ENCODE assay signal across 12 cellular contexts in genomic region chr1:228003461-228004330, GRCh38. TPM values are rescaled to one million over a fixed set of nuclear protein-coding genes. Genes with fewer than 3 reads are reported as not detected.
"Had no signal": no experiment of that assay in that cellular context is flagged by ENCODE, and none has a peak within 500 bp of the region (broad histone marks: within the 10 kb centered on the region; RNA-seq: fewer than 3 reads in every experiment).

No MANE protein-coding gene starts in this region.

- H3K9me3 Mint-ChIP-seq: activated naive CD8-positive, alpha-beta T cell treated with anti-CD3 and anti-CD28 coated beads, Interleukin-2, amount 50 U/mL, for 24 hours had no signal

- H3K27me3 ChIP-seq: ovary had no signal

- H3K4me3 Mint-ChIP-seq: activated naive CD8-positive, alpha-beta T cell treated with anti-CD3 and anti-CD28 coated beads, Interleukin-2, amount 50 U/mL, for 24 hours had no signal

- H3K27ac Mint-ChIP-seq: activated naive CD8-positive, alpha-beta T cell treated with anti-CD3 and anti-CD28 coated beads, Interleukin-2, amount 50 U/mL, for 24 hours; nephron progenitor cell had no signal

- H3K36me3 ChIP-seq: ascending aorta, esophagus muscularis mucosa, ovary, thyroid gland, uterus had no signal

- DNase-seq: activated CD4-positive, alpha-beta T cell treated with anti-CD3 and anti-CD28 coated beads for 4 hours; activated naive CD8-positive, alpha-beta T cell treated with anti-CD3 and anti-CD28 coated beads, Interleukin-2, amount 50 U/mL, for 24 hours; nephron progenitor cell; stimulated activated CD4-positive, alpha-beta T cell treated with anti-CD3 and anti-CD28 coated beads, Interleukin-4, amount 100 ng/mL, for 4 hours; thyroid gland had no signal

- H3K4me3 ChIP-seq: ascending aorta, esophagus muscularis mucosa, ovary, thyroid gland, uterus had no signal

- H3K4me1 ChIP-seq: ascending aorta had no signal

- H3K9me3 ChIP-seq: ascending aorta, ovary, thyroid gland, uterus had no signal

- H3K27ac ChIP-seq: ascending aorta, esophagus muscularis mucosa, ovary, thyroid gland, uterus, VCaP had no signal

RNA-seq across cellular contexts. Expression of gene WNT3A, which starts 3.1 kb away (rescaled TPM):
- total RNA-seq: ascending aorta, esophagus muscularis mucosa, fibroblast of villous mesenchyme, ovary, skeletal muscle tissue, thyroid gland, uterus had no signal
- polyA plus RNA-seq: ovary had no signal
